In genomic region chr12:6970096-6970527, GRCh38 we compare ENCODE assay signal across 5 cellular contexts.
DNase-seq lines count a peak whose midpoint lies in the region; ATAC-seq and TF ChIP-seq lines count a peak whose summit lies in the region.

No MANE protein-coding gene starts in this region.

- no peak for TF ChIP-seq CTCF in VCaP (conservative IDR thresholded peaks at IDR 0.05)

- ATAC-seq in HG02571 (IDR thresholded peaks at IDR 0.05; ENCODE audit: unreplicated experiment), result peak; percentile 23

- DNase-seq in left kidney (ENCODE audit: low read depth, low spot score) (peak; percentile 41), HuH-7.5 (ENCODE audit: low spot score) (no peak), NOMO-1 treated with DMSO at 0.1 percent for 48 hours (lab: John Stamatoyannopoulos, UW; ENCODE audit: unreplicated experiment) (no peak)

- peak overlapping the region; percentile 96 for H3K27ac ChIP-seq in VCaP
